ENCODE assay signal across 9 cellular contexts in the genomic region with DNA sequence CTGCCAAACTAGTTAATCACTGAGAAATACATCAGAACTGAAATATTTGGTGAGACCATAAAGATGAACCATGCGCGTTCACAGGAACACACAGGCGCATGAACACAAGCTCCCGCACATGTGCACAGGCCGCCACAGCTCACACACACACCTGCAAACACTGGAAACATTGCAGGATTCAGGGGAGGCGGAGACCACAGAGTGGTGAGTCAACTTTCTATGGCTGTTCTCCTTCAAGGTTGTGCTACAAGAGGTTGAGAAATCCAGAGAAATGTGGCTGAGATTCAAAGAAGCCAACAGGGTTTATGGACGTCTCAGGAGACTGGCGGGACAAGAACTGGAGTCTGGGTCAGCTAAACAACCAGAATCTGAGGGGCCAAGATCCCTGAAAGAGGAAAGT. TPM values are rescaled to one million over a fixed set of nuclear protein-coding genes. Genes with fewer than 3 reads are reported as not detected.
DNase-seq lines count a peak whose midpoint lies in the region; ATAC-seq and TF ChIP-seq lines count a peak whose summit lies in the region.
"Had no signal": no experiment of that assay in that cellular context is flagged by ENCODE, and none has a peak within 500 bp of the region (broad histone marks: within the 10 kb centered on the region; RNA-seq: fewer than 3 reads in every experiment).

No MANE protein-coding gene starts in this region.

- 87% methylated on average over 8 of the region's 8 CpGs for WGBS in urinary bladder

- H3K4me1 ChIP-seq in muscle layer of duodenum (ENCODE audit: control insufficient read depth in 1 of 2, insufficient read depth in 2 of 2, low read length in 2 of 2) = peaks cover 19 to 25% of the 10 kb centered on the region in 2 donors
- H3K4me1 ChIP-seq in urinary bladder (ENCODE audit: insufficient read depth) = no peaks in the 10 kb centered on the region

- in situ Hi-C loops in astrocyte of the spinal cord (cut with HindIII; ENCODE audit: low sequenced_read_pairs) = no loop called here

- no peaks in the 10 kb centered on the region for H3K27me3 ChIP-seq in muscle layer of duodenum (ENCODE audit: low read depth, low read length)

- H3K4me3 ChIP-seq in astrocyte of the spinal cord (ENCODE audit: low read depth, low read length) = no peak overlapping the region
- H3K4me3 ChIP-seq in muscle layer of duodenum (ENCODE audit: low read depth in 1 of 2, low read length in 2 of 2) = no peak overlapping the region
- no peak overlapping the region for H3K4me3 ChIP-seq in urinary bladder (ENCODE audit: low read depth, low read length)

- H3K27ac ChIP-seq in muscle layer of duodenum (ENCODE audit: low read length) (peak overlapping the region; percentile 43), urinary bladder (ENCODE audit: low read depth) (peak overlapping the region; percentile 31)
- H3K27ac ChIP-seq: 22Rv1 had no signal

- H3K9me3 ChIP-seq in muscle layer of duodenum (ENCODE audit: control insufficient read depth in 1 of 2, low read length in 2 of 2) = no peaks in the 10 kb centered on the region

- no peak for TF ChIP-seq CTCF in astrocyte of the spinal cord (IDR thresholded peaks at IDR 0.05; ENCODE audit: low read depth, low read length)

- peak; percentile 47 for DNase-seq in NOMO-1 treated with DMSO at 0.1 percent for 48 hours (lab: John Stamatoyannopoulos, UW; ENCODE audit: unreplicated experiment)
- no peak for DNase-seq in NOMO-1 treated with dmso at 0.1 percent for 144 hours (lab: John Stamatoyannopoulos, UW; ENCODE audit: unreplicated experiment)
- DNase-seq in astrocyte of the spinal cord (ENCODE audit: low read depth, low spot score) = peak; percentile 78
- DNase-seq in mucosa of gallbladder (ENCODE audit: low spot score) = no peak

- H3K36me3 ChIP-seq in muscle layer of duodenum (ENCODE audit: control insufficient read depth in 1 of 2, insufficient read depth in 2 of 2, low read length in 2 of 2) (peaks cover 7 to 8% of the 10 kb centered on the region in 2 donors), urinary bladder (ENCODE audit: insufficient read depth) (no peaks in the 10 kb centered on the region)

- no peak for ATAC-seq in GM21360 (IDR thresholded peaks at IDR 0.05; ENCODE audit: unreplicated experiment)
- no peak for ATAC-seq in HG03469 (IDR thresholded peaks at IDR 0.05; ENCODE audit: unreplicated experiment)

RNA-seq across cellular contexts. Expression of gene ESYT2, which starts 17.8 kb away (rescaled TPM):
- total RNA-seq in urinary bladder (106 TPM), mucosa of gallbladder (62.6 TPM)
- 61.5 TPM for polyA plus RNA-seq in urinary bladder

RNA-seq across cellular contexts. Expression of gene DYNC2I1, which starts 44.9 kb away (rescaled TPM):
- 17.3 TPM for total RNA-seq in urinary bladder
- 13.4 TPM for polyA plus RNA-seq in urinary bladder
- total RNA-seq in mucosa of gallbladder = 21.6 TPM

Comparison
In these comparisons a context has a peak if more than half of its experiments do, and no peak if none do; other contexts are left out.
1. DNase-seq: peak in NOMO-1 treated with DMSO at 0.1 percent for 48 hours (single experiment) and astrocyte of the spinal cord (single experiment); none in NOMO-1 treated with dmso at 0.1 percent for 144 hours (single experiment) and mucosa of gallbladder (single experiment).